Comparison of ENCODE assay signal across 10 cellular contexts in genomic region chr11:14413307-14414072, GRCh38. TPM values are rescaled to one million over a fixed set of nuclear protein-coding genes. Genes with fewer than 3 reads are reported as not detected.
DNase-seq lines count a peak whose midpoint lies in the region; ATAC-seq, FAIRE-seq and TF ChIP-seq lines count a peak whose summit lies in the region.
"Had no signal": no experiment of that assay in that cellular context is flagged by ENCODE, and none has a peak within 500 bp of the region (broad histone marks: within the 10 kb centered on the region; RNA-seq: fewer than 3 reads in every experiment).

No MANE protein-coding gene starts in this region.

- no peak overlapping the region for H3K4me3 Mint-ChIP-seq in activated CD4-positive, alpha-beta T cell treated with anti-CD3 and anti-CD28 coated beads for 36 hours
- no peak overlapping the region for H3K4me3 Mint-ChIP-seq in activated CD4-positive, alpha-beta T cell treated with anti-CD3 and anti-CD28 coated beads, Interleukin-2, amount 10 ng/mL, durations not matched to agents 24 days and 14 days
- H3K4me3 Mint-ChIP-seq in activated T-helper 17 cell treated with anti-CD3 and anti-CD28 coated beads, Interleukin-2, amount 50 U/mL, for 72 hours, result peak overlapping the region; percentile 44
- no peak overlapping the region for H3K4me3 Mint-ChIP-seq in stimulated activated naive CD8-positive, alpha-beta T cell treated with anti-CD3 and anti-CD28 coated beads, Interleukin-15, Interleukin-2, amounts not matched to agents 100 ng/mL and 50 ng/mL, for 24 hours

- H3K4me1 Mint-ChIP-seq in activated CD4-positive, alpha-beta T cell treated with anti-CD3 and anti-CD28 coated beads for 36 hours, result peaks cover 40% of the 10 kb centered on the region
- H3K4me1 Mint-ChIP-seq in activated CD4-positive, alpha-beta T cell treated with anti-CD3 and anti-CD28 coated beads, Interleukin-2, amount 10 ng/mL, durations not matched to agents 24 days and 14 days, result peaks cover 62% of the 10 kb centered on the region
- peaks cover 37% of the 10 kb centered on the region for H3K4me1 Mint-ChIP-seq in activated T-helper 17 cell treated with anti-CD3 and anti-CD28 coated beads, Interleukin-2, amount 50 U/mL, for 72 hours
- peaks cover 63% of the 10 kb centered on the region for H3K4me1 Mint-ChIP-seq in stimulated activated naive CD8-positive, alpha-beta T cell treated with anti-CD3 and anti-CD28 coated beads, Interleukin-15, Interleukin-2, amounts not matched to agents 100 ng/mL and 50 ng/mL, for 24 hours (ENCODE audit: low read depth)

- H3K27me3 ChIP-seq in left ventricle myocardium inferior (ENCODE audit: low read depth), result no peaks in the 10 kb centered on the region

- no peaks in the 10 kb centered on the region for H3K36me3 ChIP-seq in left ventricle myocardium inferior

- H3K9me3 ChIP-seq in left ventricle myocardium inferior (replicated peaks), result no peaks in the 10 kb centered on the region

- peak; percentile 51 for TF ChIP-seq CTCF in left ventricle myocardium inferior (IDR thresholded peaks at IDR 0.05; ENCODE audit: borderline replicate concordance)

- H3K9me3 Mint-ChIP-seq in activated CD4-positive, alpha-beta T cell treated with anti-CD3 and anti-CD28 coated beads for 36 hours (ENCODE audit: low read depth), result no peaks in the 10 kb centered on the region
- H3K9me3 Mint-ChIP-seq in activated CD4-positive, alpha-beta T cell treated with anti-CD3 and anti-CD28 coated beads, Interleukin-2, amount 10 ng/mL, durations not matched to agents 24 days and 14 days, result no peaks in the 10 kb centered on the region
- no peaks in the 10 kb centered on the region for H3K9me3 Mint-ChIP-seq in activated T-helper 17 cell treated with anti-CD3 and anti-CD28 coated beads, Interleukin-2, amount 50 U/mL, for 72 hours
- no peaks in the 10 kb centered on the region for H3K9me3 Mint-ChIP-seq in stimulated activated naive CD8-positive, alpha-beta T cell treated with anti-CD3 and anti-CD28 coated beads, Interleukin-15, Interleukin-2, amounts not matched to agents 100 ng/mL and 50 ng/mL, for 24 hours

- CTCF ChIA-PET in activated CD4-positive, alpha-beta T cell treated with anti-CD3 and anti-CD28 coated beads for 36 hours (lab: Charles Lee), result interaction anchor here (0.8 to 2.2 kb wide), 7 partner anchors 12 to 452 kb away, joined by 3 to 9 read pairs (median 3); no protein-coding TSS in a partner anchor

- ATAC-seq in activated CD4-positive, alpha-beta T cell treated with anti-CD3 and anti-CD28 coated beads for 36 hours, result no peak
- no peak for ATAC-seq in activated T-helper 17 cell treated with anti-CD3 and anti-CD28 coated beads, Interleukin-2, amount 50 U/mL, for 72 hours (replicated peaks)
- ATAC-seq in activated CD4-positive, CD25-positive, alpha-beta regulatory T cell treated with anti-CD3 and anti-CD28 coated beads, Interleukin-2, amount 50 U/mL, for 24 hours, result no peak
- no peak for ATAC-seq in left colon

- peak overlapping the region; percentile 44 for H3K27ac Mint-ChIP-seq in activated CD4-positive, alpha-beta T cell treated with anti-CD3 and anti-CD28 coated beads for 36 hours
- H3K27ac Mint-ChIP-seq in activated CD4-positive, alpha-beta T cell treated with anti-CD3 and anti-CD28 coated beads, Interleukin-2, amount 10 ng/mL, durations not matched to agents 24 days and 14 days, result no peak overlapping the region
- peak overlapping the region; percentile 94 for H3K27ac Mint-ChIP-seq in activated T-helper 17 cell treated with anti-CD3 and anti-CD28 coated beads, Interleukin-2, amount 50 U/mL, for 72 hours
- peak overlapping the region; percentile 77 for H3K27ac Mint-ChIP-seq in stimulated activated naive CD8-positive, alpha-beta T cell treated with anti-CD3 and anti-CD28 coated beads, Interleukin-15, Interleukin-2, amounts not matched to agents 100 ng/mL and 50 ng/mL, for 24 hours

- H3K27ac ChIP-seq in left ventricle myocardium inferior (replicated peaks), result peak overlapping the region; percentile 39
- H3K27ac ChIP-seq: C4-2B had no signal

- TF ChIP-seq POLR2A in GM12891 (IDR thresholded peaks at IDR 0.05; ENCODE audit: low read depth, low read length), result no peak

- DNase-seq in activated CD4-positive, alpha-beta T cell treated with anti-CD3 and anti-CD28 coated beads for 36 hours, result peak; percentile 36
- DNase-seq in activated CD4-positive, alpha-beta T cell treated with anti-CD3 and anti-CD28 coated beads, Interleukin-2, amount 10 ng/mL, durations not matched to agents 24 days and 14 days, result no peak
- DNase-seq in left ventricle myocardium inferior (peak; percentile 40), GM12891 (ENCODE audit: insufficient read length, low spot score) (no peak), left colon (no peak)
- DNase-seq: activated CD4-positive, alpha-beta T cell treated with anti-CD3 and anti-CD28 coated beads, Interleukin-2, amount 50 U/mL, for 1 hour had no signal

- H3K4me3 ChIP-seq in left ventricle myocardium inferior, result no peak overlapping the region

- POLR2A ChIA-PET in activated CD4-positive, alpha-beta T cell treated with anti-CD3 and anti-CD28 coated beads for 36 hours (lab: Charles Lee), result interaction anchor here (0.6 kb wide), 1 partner anchor 95 kb away, joined by 3 read pairs; no protein-coding TSS in a partner anchor

- intact Hi-C loops in activated CD4-positive, alpha-beta T cell treated with anti-CD3 and anti-CD28 coated beads for 36 hours (cut with DNase I, micrococcal nuclease), result loop anchor here in 1 of 2 experiments (2.0 kb wide), 1 partner anchor 39 kb away; no protein-coding TSS in a partner anchor
- intact Hi-C loops in activated CD4-positive, alpha-beta T cell treated with anti-CD3 and anti-CD28 coated beads, Interleukin-2, amount 10 ng/mL, durations not matched to agents 24 days and 14 days (cut with micrococcal nuclease), result loop anchor here (2.0 kb wide), 2 partner anchors 39 to 105 kb away; no protein-coding TSS in a partner anchor
- intact Hi-C loops in left ventricle myocardium inferior (cut with micrococcal nuclease), result no loop called here
- intact Hi-C loops in left colon (cut with DNase I, micrococcal nuclease), result no loop called here

- H3K4me1 ChIP-seq in left ventricle myocardium inferior, result peaks cover 19% of the 10 kb centered on the region

- H3K27me3 Mint-ChIP-seq in activated CD4-positive, alpha-beta T cell treated with anti-CD3 and anti-CD28 coated beads for 36 hours, result no peaks in the 10 kb centered on the region
- no peaks in the 10 kb centered on the region for H3K27me3 Mint-ChIP-seq in activated CD4-positive, alpha-beta T cell treated with anti-CD3 and anti-CD28 coated beads, Interleukin-2, amount 10 ng/mL, durations not matched to agents 24 days and 14 days
- no peaks in the 10 kb centered on the region for H3K27me3 Mint-ChIP-seq in activated T-helper 17 cell treated with anti-CD3 and anti-CD28 coated beads, Interleukin-2, amount 50 U/mL, for 72 hours
- no peaks in the 10 kb centered on the region for H3K27me3 Mint-ChIP-seq in stimulated activated naive CD8-positive, alpha-beta T cell treated with anti-CD3 and anti-CD28 coated beads, Interleukin-15, Interleukin-2, amounts not matched to agents 100 ng/mL and 50 ng/mL, for 24 hours

- H3K36me3 Mint-ChIP-seq in activated CD4-positive, alpha-beta T cell treated with anti-CD3 and anti-CD28 coated beads for 36 hours (ENCODE audit: low read depth), result no peaks in the 10 kb centered on the region
- no peaks in the 10 kb centered on the region for H3K36me3 Mint-ChIP-seq in activated CD4-positive, alpha-beta T cell treated with anti-CD3 and anti-CD28 coated beads, Interleukin-2, amount 10 ng/mL, durations not matched to agents 24 days and 14 days (ENCODE audit: low read depth)
- H3K36me3 Mint-ChIP-seq in activated T-helper 17 cell treated with anti-CD3 and anti-CD28 coated beads, Interleukin-2, amount 50 U/mL, for 72 hours (ENCODE audit: low read depth), result no peaks in the 10 kb centered on the region
- H3K36me3 Mint-ChIP-seq in stimulated activated naive CD8-positive, alpha-beta T cell treated with anti-CD3 and anti-CD28 coated beads, Interleukin-15, Interleukin-2, amounts not matched to agents 100 ng/mL and 50 ng/mL, for 24 hours (ENCODE audit: low read depth), result no peaks in the 10 kb centered on the region

- no peak for FAIRE-seq in GM12891 (lab: Jason Lieb, UNC)

TF ChIP-seq in GM12891, 5 proteins besides CTCF, POLR2A, EP300 and RAD21:
- no peak for TF ChIP-seq TAF1 (IDR thresholded peaks at IDR 0.05; ENCODE audit: low read depth, low read length)
- TF ChIP-seq SPI1 (IDR thresholded peaks at IDR 0.05; ENCODE audit: low read depth, low read length), result no peak
- TF ChIP-seq PAX5 (IDR thresholded peaks at IDR 0.05; ENCODE audit: insufficient read depth, low read length, severe bottlenecking), result no peak
- TF ChIP-seq POU2F2 (IDR thresholded peaks at IDR 0.05; ENCODE audit: low read depth, low read length), result no peak
- no peak for TF ChIP-seq POLR2AphosphoS5 (IDR thresholded peaks at IDR 0.05; ENCODE audit: low read depth, low read length)
TF ChIP-seq in GM12891: peak in this region for 0.

RNA-seq across cellular contexts. Expression of gene RRAS2, which starts 54.5 kb away (rescaled TPM):
- total RNA-seq in activated CD4-positive, alpha-beta T cell treated with anti-CD3 and anti-CD28 coated beads for 36 hours, result 10 to 100 TPM; 35.0 to 48.0 TPM
- total RNA-seq in activated CD4-positive, alpha-beta T cell treated with anti-CD3 and anti-CD28 coated beads, Interleukin-2, amount 10 ng/mL, durations not matched to agents 24 days and 14 days, result 78.9 and 80.6 TPM in 2 replicates
- total RNA-seq in activated T-helper 17 cell treated with anti-CD3 and anti-CD28 coated beads, Interleukin-2, amount 50 U/mL, for 72 hours, result 10 to 100 TPM; 35.4 to 41.0 TPM
- total RNA-seq in left ventricle myocardium inferior (45.3 TPM), left colon (10 to 100 TPM; 35.7 to 42.7 TPM)
- 24.3 TPM for polyA plus RNA-seq in GM12891 (2012; ENCODE audit: low read depth, missing spikeins)

Comparison
In these comparisons a context has a peak if more than half of its experiments do, and no peak if none do; other contexts are left out.
1. DNase-seq: peak in activated CD4-positive, alpha-beta T cell treated with anti-CD3 and anti-CD28 coated beads for 36 hours (single experiment) and left ventricle myocardium inferior (single experiment); none in activated CD4-positive, alpha-beta T cell treated with anti-CD3 and anti-CD28 coated beads, Interleukin-2, amount 10 ng/mL, durations not matched to agents 24 days and 14 days (single experiment), GM12891 (single experiment) and left colon (0 of 2).